ENCODE assay signal across 16 cellular contexts in the genomic region with DNA sequence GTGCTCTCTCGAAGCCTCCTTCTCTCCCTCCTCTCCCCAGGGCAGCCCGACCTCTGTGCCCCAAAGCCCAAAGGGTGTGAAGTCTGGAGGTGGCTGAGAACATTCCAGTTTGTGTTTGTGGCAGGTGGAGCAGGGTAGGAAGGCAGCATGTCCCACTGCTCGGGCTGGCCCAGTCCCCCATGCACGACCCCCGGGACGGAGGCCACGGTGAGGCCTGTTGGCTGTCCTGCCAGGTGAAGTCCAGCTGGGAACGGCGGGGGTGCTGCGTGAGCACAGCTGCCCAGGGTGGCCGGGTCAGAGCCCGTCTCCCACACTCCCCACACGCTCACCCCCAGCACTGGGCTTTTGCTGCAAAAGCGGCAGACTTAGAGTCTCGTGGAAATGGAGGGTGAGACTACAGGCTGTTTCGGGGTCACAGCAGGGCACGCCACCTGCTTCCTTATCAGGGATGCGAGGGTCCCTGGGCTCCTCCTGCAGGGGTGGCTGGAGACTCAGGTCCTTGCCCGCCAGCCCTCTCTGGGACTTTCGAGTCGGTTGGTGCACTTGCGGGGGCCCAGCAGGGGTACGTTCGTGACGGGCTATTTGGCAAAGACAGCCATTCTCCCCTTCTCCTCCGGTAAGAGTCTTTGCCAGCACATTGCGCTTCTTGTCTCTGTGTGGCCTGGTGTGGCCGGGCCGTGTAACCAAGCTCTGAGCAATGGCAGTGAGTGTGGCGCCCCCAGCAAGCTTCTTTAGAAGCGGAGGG.
"Had no signal": no experiment of that assay in that cellular context is flagged by ENCODE, and none has a peak within 500 bp of the region (broad histone marks: within the 10 kb centered on the region; RNA-seq: fewer than 3 reads in every experiment).

No MANE protein-coding gene starts in this region.

- H3K9me3 ChIP-seq: ascending aorta, esophagus squamous epithelium, tibial nerve had no signal

- H3K27ac ChIP-seq: ascending aorta, esophagus squamous epithelium, tibial nerve, VCaP had no signal

- ATAC-seq: naive thymus-derived CD4-positive, alpha-beta T cell; stimulated activated memory B cell treated with anti-CD40 and anti-IgM and Interleukin-4, amounts not matched to agents 10 μg/mL and 1 μg/mL and 100 μg/mL, for 72 hours had no signal

- H3K9me3 Mint-ChIP-seq: activated CD4-positive, alpha-beta T cell treated with anti-CD3 and anti-CD28 coated beads, Interleukin-2, amount 10 ng/mL, durations not matched to agents 7 days and 5 days; activated naive CD8-positive, alpha-beta T cell treated with anti-CD3 and anti-CD28 coated beads, Interleukin-2, amount 10 ng/mL, durations not matched to agents 7 days and 5 days; naive thymus-derived CD4-positive, alpha-beta T cell; stimulated activated memory B cell treated with anti-CD40 and anti-IgM and Interleukin-4, amounts not matched to agents 10 μg/mL and 1 μg/mL and 100 μg/mL, for 72 hours had no signal

- H3K4me1 Mint-ChIP-seq: activated CD4-positive, alpha-beta T cell treated with anti-CD3 and anti-CD28 coated beads, Interleukin-2, amount 10 ng/mL, durations not matched to agents 7 days and 5 days; activated naive CD8-positive, alpha-beta T cell treated with anti-CD3 and anti-CD28 coated beads, Interleukin-2, amount 10 ng/mL, durations not matched to agents 7 days and 5 days; naive thymus-derived CD4-positive, alpha-beta T cell had no signal

- H3K36me3 ChIP-seq: ascending aorta, esophagus squamous epithelium, tibial nerve had no signal

- H3K4me3 ChIP-seq: ascending aorta, esophagus squamous epithelium, smooth muscle cell, tibial nerve had no signal

- DNase-seq: activated CD4-positive, alpha-beta T cell treated with anti-CD3 and anti-CD28 coated beads, Interleukin-2, amount 10 ng/mL, durations not matched to agents 7 days and 5 days; activated CD8-positive, alpha-beta memory T cell treated with anti-CD3 and anti-CD28 coated beads for 24 hours; activated gamma-delta T cell treated with Interleukin-2 at 50 U/mL for 16 hours; activated naive CD8-positive, alpha-beta T cell treated with anti-CD3 and anti-CD28 coated beads, Interleukin-2, amount 10 ng/mL, durations not matched to agents 7 days and 5 days; esophagus squamous epithelium; foreskin fibroblast; head of caudate nucleus; midbrain; naive thymus-derived CD4-positive, alpha-beta T cell; occipital lobe; T1000 had no signal

- H3K27me3 Mint-ChIP-seq: activated CD4-positive, alpha-beta T cell treated with anti-CD3 and anti-CD28 coated beads, Interleukin-2, amount 10 ng/mL, durations not matched to agents 7 days and 5 days; activated naive CD8-positive, alpha-beta T cell treated with anti-CD3 and anti-CD28 coated beads, Interleukin-2, amount 10 ng/mL, durations not matched to agents 7 days and 5 days; naive thymus-derived CD4-positive, alpha-beta T cell; stimulated activated memory B cell treated with anti-CD40 and anti-IgM and Interleukin-4, amounts not matched to agents 10 μg/mL and 1 μg/mL and 100 μg/mL, for 72 hours had no signal

- H3K36me3 Mint-ChIP-seq: activated naive CD8-positive, alpha-beta T cell treated with anti-CD3 and anti-CD28 coated beads, Interleukin-2, amount 10 ng/mL, durations not matched to agents 7 days and 5 days; naive thymus-derived CD4-positive, alpha-beta T cell; stimulated activated memory B cell treated with anti-CD40 and anti-IgM and Interleukin-4, amounts not matched to agents 10 μg/mL and 1 μg/mL and 100 μg/mL, for 72 hours had no signal

- H3K4me3 Mint-ChIP-seq: activated CD4-positive, alpha-beta T cell treated with anti-CD3 and anti-CD28 coated beads, Interleukin-2, amount 10 ng/mL, durations not matched to agents 7 days and 5 days; activated naive CD8-positive, alpha-beta T cell treated with anti-CD3 and anti-CD28 coated beads, Interleukin-2, amount 10 ng/mL, durations not matched to agents 7 days and 5 days; naive thymus-derived CD4-positive, alpha-beta T cell; stimulated activated memory B cell treated with anti-CD40 and anti-IgM and Interleukin-4, amounts not matched to agents 10 μg/mL and 1 μg/mL and 100 μg/mL, for 72 hours had no signal

- H3K27ac Mint-ChIP-seq: activated CD4-positive, alpha-beta T cell treated with anti-CD3 and anti-CD28 coated beads, Interleukin-2, amount 10 ng/mL, durations not matched to agents 7 days and 5 days; activated naive CD8-positive, alpha-beta T cell treated with anti-CD3 and anti-CD28 coated beads, Interleukin-2, amount 10 ng/mL, durations not matched to agents 7 days and 5 days; naive thymus-derived CD4-positive, alpha-beta T cell; stimulated activated memory B cell treated with anti-CD40 and anti-IgM and Interleukin-4, amounts not matched to agents 10 μg/mL and 1 μg/mL and 100 μg/mL, for 72 hours had no signal

- H3K4me1 ChIP-seq: tibial nerve had no signal

- H3K27me3 ChIP-seq: ascending aorta, tibial nerve had no signal
